In the genomic region with DNA sequence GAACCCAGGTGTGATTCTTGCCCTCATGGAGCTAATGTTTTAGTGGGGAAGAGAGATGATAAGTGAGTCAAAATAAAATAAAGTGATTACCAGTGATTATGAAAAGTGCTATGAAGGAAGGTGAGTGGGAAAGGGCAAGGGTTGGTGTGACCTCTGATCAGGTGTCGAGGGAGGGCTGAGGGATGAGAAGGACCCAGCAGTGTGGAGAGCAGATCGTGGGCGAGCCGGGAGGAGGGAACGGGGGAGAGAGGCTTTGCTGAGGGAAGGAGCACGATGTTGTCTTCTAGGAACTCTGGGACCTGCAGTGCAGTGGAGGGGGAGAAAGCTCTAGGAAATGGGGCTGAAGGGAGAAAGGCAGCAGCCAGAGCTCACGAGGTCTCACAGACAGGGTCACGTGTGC, we compare ENCODE assay signal across 16 cellular contexts.
DNase-seq lines count a peak whose midpoint lies in the region; ATAC-seq and TF ChIP-seq lines count a peak whose summit lies in the region.
"Had no signal": no experiment of that assay in that cellular context is flagged by ENCODE, and none has a peak within 500 bp of the region (broad histone marks: within the 10 kb centered on the region; RNA-seq: fewer than 3 reads in every experiment).

No MANE protein-coding gene starts in this region.

- POLR2A ChIA-PET in activated B cell treated with CpG ODN at 0.5 μM for 24 hours (lab: Charles Lee) = no interaction called here

- H3K9ac ChIP-seq in GM23248 = no peak overlapping the region

- H3K4me3 Mint-ChIP-seq in natural killer cell (no peak overlapping the region), activated B cell treated with CpG ODN at 0.5 μM for 24 hours (no peak overlapping the region), nephron progenitor cell (no peak overlapping the region), type B pancreatic cell (no peak overlapping the region)
- no peak overlapping the region for H3K4me3 Mint-ChIP-seq in natural killer cell treated with Interleukin-12 subunit alpha and Interleukin-12 subunit beta and Interleukin-15 and Interleukin-18, amount 100 ng/mL, for 72 hours
- no peak overlapping the region for H3K4me3 Mint-ChIP-seq in activated T-helper 2 cell treated with anti-CD3 and anti-CD28 coated beads, Interferon-gamma antibody, Interleukin-2, Interleukin-4, amounts not matched to agents 10 μg/mL and 5 μg/mL and 100 μg/mL, durations not matched to agents 14 hours and 24 hours and 36 hours (ENCODE audit: low read depth)

- no peak overlapping the region for H2AFZ ChIP-seq in GM23248

- H3K36me3 Mint-ChIP-seq in natural killer cell = peaks cover 9% of the 10 kb centered on the region
- peaks cover 5% of the 10 kb centered on the region for H3K36me3 Mint-ChIP-seq in natural killer cell treated with Interleukin-12 subunit alpha and Interleukin-12 subunit beta and Interleukin-15 and Interleukin-18, amount 100 ng/mL, for 72 hours
- H3K36me3 Mint-ChIP-seq in activated B cell treated with CpG ODN at 0.5 μM for 24 hours (ENCODE audit: low read depth) = peaks cover 63% of the 10 kb centered on the region
- peaks cover 47% of the 10 kb centered on the region for H3K36me3 Mint-ChIP-seq in nephron progenitor cell (ENCODE audit: low read depth)
- H3K36me3 Mint-ChIP-seq in type B pancreatic cell = peaks cover 36% of the 10 kb centered on the region
- H3K36me3 Mint-ChIP-seq in activated T-helper 2 cell treated with anti-CD3 and anti-CD28 coated beads, Interferon-gamma antibody, Interleukin-2, Interleukin-4, amounts not matched to agents 10 μg/mL and 5 μg/mL and 100 μg/mL, durations not matched to agents 14 hours and 24 hours and 36 hours (ENCODE audit: low read depth) = peaks cover 23% of the 10 kb centered on the region

- no peaks in the 10 kb centered on the region for H3K9me2 ChIP-seq in GM23248 (ENCODE audit: insufficient read depth)

- H3K27me3 ChIP-seq in GM23248 (replicated peaks; ENCODE audit: insufficient read depth) = no peaks in the 10 kb centered on the region
- H3K27me3 ChIP-seq: BE2C, SJCRH30 had no signal

- TF ChIP-seq CTCF in natural killer cell (IDR thresholded peaks at IDR 0.05) (no peak), activated B cell treated with CpG ODN at 0.5 μM for 24 hours (IDR thresholded peaks at IDR 0.05) (no peak), nephron progenitor cell (IDR thresholded peaks at IDR 0.05) (no peak), type B pancreatic cell (conservative IDR thresholded peaks at IDR 0.05) (no peak)

- ATAC-seq in natural killer cell (no peak), activated B cell treated with CpG ODN at 0.5 μM for 24 hours (ENCODE audit: low read depth) (no peak)
- ATAC-seq in natural killer cell treated with Interleukin-12 subunit alpha and Interleukin-12 subunit beta and Interleukin-15 and Interleukin-18, amount 100 ng/mL, for 72 hours = no peak
- ATAC-seq: Panc1 had no signal

- H3K4me1 Mint-ChIP-seq in natural killer cell (peaks cover 26 to 33% of the 10 kb centered on the region in 2 donors), activated B cell treated with CpG ODN at 0.5 μM for 24 hours (peaks cover 7% of the 10 kb centered on the region), nephron progenitor cell (peaks cover 13% of the 10 kb centered on the region), type B pancreatic cell (ENCODE audit: unreplicated experiment) (peaks cover 14% of the 10 kb centered on the region)
- peaks cover 16 to 20% of the 10 kb centered on the region in 2 donors for H3K4me1 Mint-ChIP-seq in natural killer cell treated with Interleukin-12 subunit alpha and Interleukin-12 subunit beta and Interleukin-15 and Interleukin-18, amount 100 ng/mL, for 72 hours (ENCODE audit: low read depth in 2 of 2)
- H3K4me1 Mint-ChIP-seq in activated T-helper 2 cell treated with anti-CD3 and anti-CD28 coated beads, Interferon-gamma antibody, Interleukin-2, Interleukin-4, amounts not matched to agents 10 μg/mL and 5 μg/mL and 100 μg/mL, durations not matched to agents 14 hours and 24 hours and 36 hours (ENCODE audit: low read depth) = peaks cover 10% of the 10 kb centered on the region

- peaks cover 15% of the 10 kb centered on the region; the same call in 1 of the 2 replicates for H3F3A ChIP-seq in GM23248 (ENCODE audit: insufficient read depth)

- H3K27ac ChIP-seq in GM23248 = no peak overlapping the region
- H3K27ac ChIP-seq: SJCRH30 had no signal

- 0 out of 2 replicates have a peak, but pooled peaks cover 11% of the 10 kb centered on the region for H3K36me3 ChIP-seq in GM23248 (ENCODE audit: low read depth)

- 91 to 96% methylated on average over 8 of the region's 8 CpGs for WGBS in GM23248 (ENCODE audit: low coverage in 1 of 2, low lambda C conversion rate in 2 of 2, missing lambda C conversion rate in 2 of 2), 2 experiments

- no peaks in the 10 kb centered on the region for H3K27me3 Mint-ChIP-seq in natural killer cell (ENCODE audit: low read depth in 2 of 2)
- H3K27me3 Mint-ChIP-seq in natural killer cell treated with Interleukin-12 subunit alpha and Interleukin-12 subunit beta and Interleukin-15 and Interleukin-18, amount 100 ng/mL, for 72 hours = no peaks in the 10 kb centered on the region
- no peaks in the 10 kb centered on the region for H3K27me3 Mint-ChIP-seq in activated B cell treated with CpG ODN at 0.5 μM for 24 hours
- peaks cover 6% of the 10 kb centered on the region for H3K27me3 Mint-ChIP-seq in nephron progenitor cell (ENCODE audit: low read depth, poor library complexity)
- H3K27me3 Mint-ChIP-seq in type B pancreatic cell = no peaks in the 10 kb centered on the region
- H3K27me3 Mint-ChIP-seq in activated T-helper 2 cell treated with anti-CD3 and anti-CD28 coated beads, Interferon-gamma antibody, Interleukin-2, Interleukin-4, amounts not matched to agents 10 μg/mL and 5 μg/mL and 100 μg/mL, durations not matched to agents 14 hours and 24 hours and 36 hours (ENCODE audit: low read depth) = no peaks in the 10 kb centered on the region
- H3K27me3 Mint-ChIP-seq: CD4-positive, alpha-beta memory T cell had no signal

- peaks cover 13% of the 10 kb centered on the region for H3K4me1 ChIP-seq in GM23248 (ENCODE audit: insufficient read depth)
- H3K4me1 ChIP-seq: BE2C, SJCRH30 had no signal

- in situ Hi-C loops in GM23248 (cut with MboI) = no loop called here

- no peak overlapping the region for H3K4me2 ChIP-seq in GM23248 (ENCODE audit: unreplicated experiment)

- H3K9me3 Mint-ChIP-seq in natural killer cell (no peaks in the 10 kb centered on the region), activated B cell treated with CpG ODN at 0.5 μM for 24 hours (no peaks in the 10 kb centered on the region), nephron progenitor cell (no peaks in the 10 kb centered on the region), type B pancreatic cell (no peaks in the 10 kb centered on the region)
- H3K9me3 Mint-ChIP-seq in natural killer cell treated with Interleukin-12 subunit alpha and Interleukin-12 subunit beta and Interleukin-15 and Interleukin-18, amount 100 ng/mL, for 72 hours = no peaks in the 10 kb centered on the region
- no peaks in the 10 kb centered on the region for H3K9me3 Mint-ChIP-seq in activated T-helper 2 cell treated with anti-CD3 and anti-CD28 coated beads, Interferon-gamma antibody, Interleukin-2, Interleukin-4, amounts not matched to agents 10 μg/mL and 5 μg/mL and 100 μg/mL, durations not matched to agents 14 hours and 24 hours and 36 hours
- H3K9me3 Mint-ChIP-seq: CD4-positive, alpha-beta memory T cell had no signal

- peaks cover 9% of the 10 kb centered on the region for H3K79me2 ChIP-seq in GM23248 (ENCODE audit: insufficient read depth)

- CTCF ChIA-PET in activated B cell treated with CpG ODN at 0.5 μM for 24 hours (lab: Charles Lee) = no interaction called here

- no peak overlapping the region for H3K4me3 ChIP-seq in GM23248
- H3K4me3 ChIP-seq: SJCRH30 had no signal

- H3K27ac Mint-ChIP-seq in natural killer cell = peak overlapping the region; percentile 2 to 33
- H3K27ac Mint-ChIP-seq in natural killer cell treated with Interleukin-12 subunit alpha and Interleukin-12 subunit beta and Interleukin-15 and Interleukin-18, amount 100 ng/mL, for 72 hours = no peak overlapping the region
- H3K27ac Mint-ChIP-seq in activated B cell treated with CpG ODN at 0.5 μM for 24 hours = peak overlapping the region; percentile 4
- peak overlapping the region; percentile 36 for H3K27ac Mint-ChIP-seq in nephron progenitor cell
- H3K27ac Mint-ChIP-seq in type B pancreatic cell = peak overlapping the region; percentile 10
- no peak overlapping the region for H3K27ac Mint-ChIP-seq in activated T-helper 2 cell treated with anti-CD3 and anti-CD28 coated beads, Interferon-gamma antibody, Interleukin-2, Interleukin-4, amounts not matched to agents 10 μg/mL and 5 μg/mL and 100 μg/mL, durations not matched to agents 14 hours and 24 hours and 36 hours

- H3K9me3 ChIP-seq in GM23248 (ENCODE audit: low read depth) = no peaks in the 10 kb centered on the region
- H3K9me3 ChIP-seq: BE2C, SJCRH30 had no signal

- intact Hi-C loops in natural killer cell (cut with micrococcal nuclease) (no loop called here), activated B cell treated with CpG ODN at 0.5 μM for 24 hours (cut with micrococcal nuclease) (no loop called here)
- intact Hi-C loops in activated T-helper 2 cell treated with anti-CD3 and anti-CD28 coated beads, Interferon-gamma antibody, Interleukin-2, Interleukin-4, amounts not matched to agents 10 μg/mL and 5 μg/mL and 100 μg/mL, durations not matched to agents 14 hours and 24 hours and 36 hours (cut with micrococcal nuclease) = no loop called here

- H4K20me1 ChIP-seq in GM23248 (ENCODE audit: insufficient read depth) = no peaks in the 10 kb centered on the region

- DNase-seq in natural killer cell = no peak
- DNase-seq in natural killer cell treated with Interleukin-12 subunit alpha and Interleukin-12 subunit beta and Interleukin-15 and Interleukin-18, amount 100 ng/mL, for 72 hours (ENCODE audit: low spot score) = no peak
- DNase-seq in activated B cell treated with CpG ODN at 0.5 μM for 24 hours = no peak
- DNase-seq in nephron progenitor cell = no peak
- no peak for DNase-seq in type B pancreatic cell (ENCODE audit: extremely low spot score, unreplicated experiment)
- no peak for DNase-seq in activated T-helper 2 cell treated with anti-CD3 and anti-CD28 coated beads, Interferon-gamma antibody, Interleukin-2, Interleukin-4, amounts not matched to agents 10 μg/mL and 5 μg/mL and 100 μg/mL, durations not matched to agents 14 hours and 24 hours and 36 hours (ENCODE audit: low spot score)
- DNase-seq in GM23248 = no peak
- no peak for DNase-seq in NCI-H2227 (lab: John Stamatoyannopoulos, UW; ENCODE audit: unreplicated experiment)
- DNase-seq: BE2C; CD4-positive, alpha-beta memory T cell; DMS79; HCEC 1CT; NCI-H1092 treated with DMSO at 0.1 percent for 48 hours; NCI-H2081; SJCRH30 had no signal

Comparison
In these comparisons a context has a peak if more than half of its experiments do, and no peak if none do; other contexts are left out.
1. H3K27ac Mint-ChIP-seq: peak in natural killer cell (2 of 2), activated B cell treated with CpG ODN at 0.5 μM for 24 hours (single experiment), nephron progenitor cell (single experiment) and type B pancreatic cell (single experiment); none in natural killer cell treated with Interleukin-12 subunit alpha and Interleukin-12 subunit beta and Interleukin-15 and Interleukin-18, amount 100 ng/mL, for 72 hours (0 of 2) and activated T-helper 2 cell treated with anti-CD3 and anti-CD28 coated beads, Interferon-gamma antibody, Interleukin-2, Interleukin-4, amounts not matched to agents 10 μg/mL and 5 μg/mL and 100 μg/mL, durations not matched to agents 14 hours and 24 hours and 36 hours (single experiment).